In the genomic region with DNA sequence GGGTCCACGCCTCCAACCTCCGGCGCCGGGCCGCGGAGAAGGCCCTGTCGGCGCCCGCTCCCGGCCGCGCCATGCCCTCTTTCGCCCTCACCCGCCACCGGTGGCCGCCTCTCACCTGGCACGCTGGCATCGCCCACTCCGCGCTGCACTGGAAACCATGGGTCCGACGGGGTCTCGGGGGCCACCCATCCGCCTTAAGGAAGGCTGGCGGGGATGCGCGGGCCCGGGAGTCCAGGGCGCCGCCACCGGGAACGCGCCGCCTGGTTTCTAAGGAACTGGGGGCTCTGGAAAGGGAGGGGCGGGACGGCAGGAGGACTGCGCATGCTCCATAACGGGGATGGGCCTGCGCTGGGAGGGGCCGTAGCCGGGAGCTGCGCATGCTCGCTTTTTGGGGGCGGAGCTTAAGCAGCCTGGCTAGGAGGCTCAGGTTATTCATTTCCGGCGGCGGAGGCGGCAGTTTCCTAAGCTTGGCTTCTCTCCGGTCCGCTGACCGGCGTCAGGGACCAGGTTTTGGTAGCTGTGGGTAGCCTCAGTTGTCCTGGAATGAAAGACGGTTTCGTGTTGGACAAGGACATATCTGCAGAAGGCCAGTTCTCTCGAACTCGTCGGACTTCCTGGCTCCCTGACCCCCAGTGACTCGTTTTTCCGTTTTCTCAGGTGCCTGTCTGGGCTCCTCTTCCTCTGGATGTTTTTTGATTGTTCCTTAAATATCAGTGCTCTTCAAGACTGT, we compare ENCODE assay signal across 1 cellular context.
TF ChIP-seq lines count a peak whose summit lies in the region.

A gene with protein sequence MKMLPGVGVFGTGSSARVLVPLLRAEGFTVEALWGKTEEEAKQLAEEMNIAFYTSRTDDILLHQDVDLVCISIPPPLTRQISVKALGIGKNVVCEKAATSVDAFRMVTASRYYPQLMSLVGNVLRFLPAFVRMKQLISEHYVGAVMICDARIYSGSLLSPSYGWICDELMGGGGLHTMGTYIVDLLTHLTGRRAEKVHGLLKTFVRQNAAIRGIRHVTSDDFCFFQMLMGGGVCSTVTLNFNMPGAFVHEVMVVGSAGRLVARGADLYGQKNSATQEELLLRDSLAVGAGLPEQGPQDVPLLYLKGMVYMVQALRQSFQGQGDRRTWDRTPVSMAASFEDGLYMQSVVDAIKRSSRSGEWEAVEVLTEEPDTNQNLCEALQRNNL (minus strand): TSS at position 269 of the 730 bp plus-strand sequence. CDS start 33,601 bp downstream, outside the sequence.

TF ChIP-seq in HCT116, 20 proteins besides CTCF, POLR2A, EP300 and RAD21 (continued from another document):
- TF ChIP-seq, protein P1, sequence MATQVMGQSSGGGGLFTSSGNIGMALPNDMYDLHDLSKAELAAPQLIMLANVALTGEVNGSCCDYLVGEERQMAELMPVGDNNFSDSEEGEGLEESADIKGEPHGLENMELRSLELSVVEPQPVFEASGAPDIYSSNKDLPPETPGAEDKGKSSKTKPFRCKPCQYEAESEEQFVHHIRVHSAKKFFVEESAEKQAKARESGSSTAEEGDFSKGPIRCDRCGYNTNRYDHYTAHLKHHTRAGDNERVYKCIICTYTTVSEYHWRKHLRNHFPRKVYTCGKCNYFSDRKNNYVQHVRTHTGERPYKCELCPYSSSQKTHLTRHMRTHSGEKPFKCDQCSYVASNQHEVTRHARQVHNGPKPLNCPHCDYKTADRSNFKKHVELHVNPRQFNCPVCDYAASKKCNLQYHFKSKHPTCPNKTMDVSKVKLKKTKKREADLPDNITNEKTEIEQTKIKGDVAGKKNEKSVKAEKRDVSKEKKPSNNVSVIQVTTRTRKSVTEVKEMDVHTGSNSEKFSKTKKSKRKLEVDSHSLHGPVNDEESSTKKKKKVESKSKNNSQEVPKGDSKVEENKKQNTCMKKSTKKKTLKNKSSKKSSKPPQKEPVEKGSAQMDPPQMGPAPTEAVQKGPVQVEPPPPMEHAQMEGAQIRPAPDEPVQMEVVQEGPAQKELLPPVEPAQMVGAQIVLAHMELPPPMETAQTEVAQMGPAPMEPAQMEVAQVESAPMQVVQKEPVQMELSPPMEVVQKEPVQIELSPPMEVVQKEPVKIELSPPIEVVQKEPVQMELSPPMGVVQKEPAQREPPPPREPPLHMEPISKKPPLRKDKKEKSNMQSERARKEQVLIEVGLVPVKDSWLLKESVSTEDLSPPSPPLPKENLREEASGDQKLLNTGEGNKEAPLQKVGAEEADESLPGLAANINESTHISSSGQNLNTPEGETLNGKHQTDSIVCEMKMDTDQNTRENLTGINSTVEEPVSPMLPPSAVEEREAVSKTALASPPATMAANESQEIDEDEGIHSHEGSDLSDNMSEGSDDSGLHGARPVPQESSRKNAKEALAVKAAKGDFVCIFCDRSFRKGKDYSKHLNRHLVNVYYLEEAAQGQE (IDR thresholded peaks at IDR 0.05; ENCODE audit: low read depth) = no peak
- TF ChIP-seq ELF1 (IDR thresholded peaks at IDR 0.05; ENCODE audit: borderline replicate concordance, low read depth) (no peak), EZH2 (IDR thresholded peaks at IDR 0.05) (no peak), EZH2phosphoT487 (IDR thresholded peaks at IDR 0.05; ENCODE audit: borderline replicate concordance) (no peak), TCF7L2 (IDR thresholded peaks at IDR 0.05; ENCODE audit: borderline replicate concordance, extremely low read depth, insufficient read depth, insufficient read length) (no peak), JUND (IDR thresholded peaks at IDR 0.05) (no peak), ZFX (IDR thresholded peaks at IDR 0.05) (peak; percentile 87)
